26 cellular contexts compared by ENCODE assay signal in genomic region chr1:167099851-167100250, GRCh38. TPM values are rescaled to one million over a fixed set of nuclear protein-coding genes. Genes with fewer than 3 reads are reported as not detected.
"Had no signal": no experiment of that assay in that cellular context is flagged by ENCODE, and none has a peak within 500 bp of the region (broad histone marks: within the 10 kb centered on the region; RNA-seq: fewer than 3 reads in every experiment).

No MANE protein-coding gene starts in this region.

- ATAC-seq: activated CD4-positive, alpha-beta T cell treated with anti-CD3 and anti-CD28 coated beads for 36 hours; activated CD4-positive, CD25-positive, alpha-beta regulatory T cell treated with anti-CD3 and anti-CD28 coated beads, Interleukin-2, amount 50 U/mL, for 24 hours; activated CD8-positive, alpha-beta T cell treated with anti-CD3 and anti-CD28 coated beads, Interleukin-2, amount 10 ng/mL, durations not matched to agents 7 days and 5 days; PC-3 had no signal

- DNase-seq: activated CD4-positive, alpha-beta T cell treated with anti-CD3 and anti-CD28 coated beads for 36 hours; activated CD4-positive, alpha-beta T cell treated with anti-CD3 and anti-CD28 coated beads, Interleukin-2, amount 10 ng/mL, durations not matched to agents 7 days and 5 days; activated CD4-positive, alpha-beta T cell treated with anti-CD3 and anti-CD28 coated beads, Interleukin-2, amount 50 U/mL, for 48 hours; activated CD8-positive, alpha-beta T cell treated with anti-CD3 and anti-CD28 coated beads, Interleukin-2, amount 10 ng/mL, durations not matched to agents 7 days and 5 days; activated gamma-delta T cell; activated naive CD4-positive, alpha-beta T cell treated with Interleukin-2 at 50 U/mL for 16 hours; activated naive CD8-positive, alpha-beta T cell treated with anti-CD3 and anti-CD28 coated beads, Interleukin-2, amount 10 ng/mL, durations not matched to agents 7 days and 5 days; activated T-cell treated with anti-CD3 and anti-CD28 coated beads, Interleukin-2, amount 50 U/mL, for 24 hours; amygdala; NCI-H1105; NCI-H1417 treated with DMSO at 0.1 percent for 48 hours; NCI-H2029; NCI-H2227 treated with DMSO at 0.1 percent for 48 hours; NCI-H510A treated with DMSO at 0.1 percent for 48 hours; PC-3; Peyer's patch; RPMI8226; SHP77 treated with DMSO at 0.1 percent for 48 hours; SK-N-SH had no signal

- H3K4me1 ChIP-seq: Peyer's patch, SJSA1 had no signal

- H3K27ac ChIP-seq: ascending aorta, cardiac muscle cell, KMS-11, Peyer's patch, SJSA1 had no signal

- H3K4me3 ChIP-seq: ascending aorta, cardiac muscle cell, Peyer's patch, SJSA1 had no signal

- H3K36me3 ChIP-seq: Peyer's patch, SJSA1 had no signal

- H3K9me3 ChIP-seq: Peyer's patch, SJSA1, SK-N-SH had no signal

- H3K9ac ChIP-seq: KMS-11, SK-N-SH had no signal

- H3K4me2 ChIP-seq: KMS-11, SK-N-SH had no signal

- H3K27me3 ChIP-seq: ascending aorta, cardiac muscle cell, Peyer's patch had no signal

RNA-seq across cellular contexts. Expression of gene STYXL2, which starts 6.0 kb away (rescaled TPM):
- total RNA-seq: activated CD4-positive, alpha-beta T cell treated with anti-CD3 and anti-CD28 coated beads for 36 hours; activated CD4-positive, alpha-beta T cell treated with anti-CD3 and anti-CD28 coated beads, Interleukin-2, amount 10 ng/mL, durations not matched to agents 7 days and 5 days; activated CD8-positive, alpha-beta T cell treated with anti-CD3 and anti-CD28 coated beads, Interleukin-2, amount 10 ng/mL, durations not matched to agents 7 days and 5 days; activated naive CD8-positive, alpha-beta T cell treated with anti-CD3 and anti-CD28 coated beads, Interleukin-2, amount 10 ng/mL, durations not matched to agents 7 days and 5 days; activated T-helper 2 cell treated with anti-CD3 and anti-CD28 coated beads, Interferon-gamma antibody, Interleukin-2, Interleukin-4, amounts not matched to agents 10 μg/mL and 5 μg/mL and 100 μg/mL, durations not matched to agents 14 hours and 24 hours and 36 hours; PC-3; Peyer's patch; SJSA1 had no signal
- polyA plus RNA-seq: SK-N-SH had no signal

RNA-seq across cellular contexts. Expression of gene GPA33, which starts 9.7 kb away (rescaled TPM):
- total RNA-seq: ascending aorta, LHCN-M2, SJSA1 had no signal
- polyA plus RNA-seq: SK-N-SH had no signal
